In genomic region chr1:25247829-25248754, GRCh38 we compare ENCODE assay signal across 9 cellular contexts. TPM values are rescaled to one million over a fixed set of nuclear protein-coding genes. Genes with fewer than 3 reads are reported as not detected.
DNase-seq lines count a peak whose midpoint lies in the region; ATAC-seq, FAIRE-seq and TF ChIP-seq lines count a peak whose summit lies in the region.
"Had no signal": no experiment of that assay in that cellular context is flagged by ENCODE, and none has a peak within 500 bp of the region (broad histone marks: within the 10 kb centered on the region; RNA-seq: fewer than 3 reads in every experiment).

No MANE protein-coding gene starts in this region.

- in situ Hi-C loops in K562 (cut with MboI) = no loop called here

- H3K4me2 ChIP-seq in K562 (ENCODE audit: insufficient read depth, low read length) = peak overlapping the region; percentile 98

- peak overlapping the region; percentile 93 to 99 for H3K9ac ChIP-seq in K562 (ENCODE audit: insufficient read depth in 1 of 2, low read depth in 2 of 2, low read length in 2 of 2)

- CTCF ChIA-PET in K562 (lab: Yijun Ruan, JAX; ENCODE audit: low intra/inter-chr PET ratio) = interaction anchor here (0.6 kb wide), 1 partner anchor 207 kb away, joined by 3 read pairs; no protein-coding TSS in a partner anchor

- BruUV-seq in K562 (replicated peaks; lab: Mats Ljungman, UMichigan) = TSS peak; percentile 86

- peaks cover 32% of the 10 kb centered on the region for H3K4me1 Mint-ChIP-seq in mesothelial cell of epicardium

- peak overlapping the region; percentile 95 for H3K4me3 Mint-ChIP-seq in mesothelial cell of epicardium

- H3K27ac ChIP-seq in K562 (ENCODE audit: extremely low read depth, low read depth, low read length) = peak overlapping the region; percentile 93

- ATAC-seq in HG03135 (IDR thresholded peaks at IDR 0.05; ENCODE audit: unreplicated experiment) (peak; percentile 52), K562 (no peak), GM18907 (IDR thresholded peaks at IDR 0.05; ENCODE audit: unreplicated experiment) (no peak)

- H3K9me3 Mint-ChIP-seq in mesothelial cell of epicardium = no peaks in the 10 kb centered on the region

- FAIRE-seq in K562 (lab: Jason Lieb, UNC) = peak; percentile 35
- FAIRE-seq: colon had no signal

- H3K9me1 ChIP-seq in K562 (ENCODE audit: control insufficient read depth, insufficient read depth, low read length) = no peaks in the 10 kb centered on the region

- 29% methylated on average over 26 of the region's 30 CpGs for WGBS in K562 (ENCODE audit: insufficient coverage, low coverage, missing lambda C conversion rate)

- no peak for TF ChIP-seq EP300 in K562 (IDR thresholded peaks at IDR 0.05; ENCODE audit: low read length)

- peak overlapping the region; percentile 69 for H3K4me3 ChIP-seq in K562

- DNase-seq in NCI-H2171 (lab: John Stamatoyannopoulos, UW) = peak; percentile 51
- no peak for DNase-seq in NCI-H2171 treated with DMSO at 0.1 percent for 48 hours (lab: John Stamatoyannopoulos, UW)
- DNase-seq in K562 (ENCODE audit: extremely low read depth in 1 of 4, low spot score in 3 of 4) = no peak
- no peak for DNase-seq in mesothelial cell of epicardium (ENCODE audit: low spot score in 2 of 2, unreplicated experiment in 2 of 2)
- no peak for DNase-seq in MV-4-11 (lab: John Stamatoyannopoulos, UW)
- no peak for DNase-seq in HK-2 (ENCODE audit: unreplicated experiment)

- H3K27ac Mint-ChIP-seq in mesothelial cell of epicardium = peak overlapping the region; percentile 90

- H3K36me3 Mint-ChIP-seq in mesothelial cell of epicardium = peaks cover 12% of the 10 kb centered on the region

- intact Hi-C loops in K562 (cut with micrococcal nuclease) = loop anchor here (10.0 kb wide), 1 partner anchor 147 kb away; no protein-coding TSS in a partner anchor

- peaks cover 21 to 29% of the 10 kb centered on the region in 2 experiments for H3K4me1 ChIP-seq in K562 (replicated peaks in 1 of 2; ENCODE audit: control insufficient read depth in 2 of 2, insufficient read depth in 2 of 2, low read length in 2 of 2)

- TF ChIP-seq CTCF in K562 (IDR thresholded peaks at IDR 0.05 in 2 of 3, conservative IDR thresholded peaks at IDR 0.05 in 1 of 3; ENCODE audit: insufficient read depth in 2 of 3, low read depth in 1 of 3, low read length in 3 of 3) (peak; percentile 3 to 58 (median 39); a peak in 3 of 6 replicates), mesothelial cell of epicardium (IDR thresholded peaks at IDR 0.05; ENCODE audit: unreplicated experiment) (no peak)

- H3K9me3 ChIP-seq in K562 (replicated peaks; ENCODE audit: control insufficient read depth, insufficient read depth, low read depth, low read length) = no peaks in the 10 kb centered on the region

- H2AFZ ChIP-seq in K562 (ENCODE audit: low read depth, low read length) = peak overlapping the region; percentile 89

- H3K27me3 ChIP-seq in K562 (ENCODE audit: control insufficient read depth in 2 of 2, insufficient read depth in 2 of 2, low read length in 2 of 2) = no peaks in the 10 kb centered on the region

- H3K36me3 ChIP-seq in K562 (ENCODE audit: control insufficient read depth, insufficient read depth, low read length) = peaks cover 38% of the 10 kb centered on the region

- H3K79me2 ChIP-seq in K562 (ENCODE audit: control insufficient read depth, insufficient read depth, low read length) = peaks cover 43% of the 10 kb centered on the region

- no peak for TF ChIP-seq POLR2A in K562 (conservative IDR thresholded peaks at IDR 0.05)

- H3K27me3 Mint-ChIP-seq in mesothelial cell of epicardium (ENCODE audit: low read depth) = no peaks in the 10 kb centered on the region

- TF ChIP-seq RAD21 in K562 (CRISPR knock-in tag; conservative IDR thresholded peaks at IDR 0.05 in 1 of 2, IDR thresholded peaks at IDR 0.05 in 1 of 2) = peak in 1 of 2 experiments; percentile 40; a peak in 1 of 4 replicates

- POLR2A ChIA-PET in K562 (lab: Yijun Ruan, JAX) = interaction anchor here (0.6 to 7.9 kb wide), 21 partner anchors 8 to 560 kb away, joined by 3 to 107 read pairs (median 4); partner anchors contain the start of genes MACO1 and SYF2

- H4K20me1 ChIP-seq in K562 (replicated peaks; ENCODE audit: control insufficient read depth, insufficient read depth, low read length) = peaks cover 27% of the 10 kb centered on the region

TF ChIP-seq in K562, 482 proteins besides CTCF, POLR2A, EP300 and RAD21 (continues in another document):
- TF ChIP-seq C11orf30 (IDR thresholded peaks at IDR 0.05; ENCODE audit: low read depth) = no peak
- TF ChIP-seq CREM (IDR thresholded peaks at IDR 0.05; ENCODE audit: low read depth) = 0 out of 2 replicates have a peak, but pooled peaks have one; percentile 5
- no peak for TF ChIP-seq PTTG1 (tag; IDR thresholded peaks at IDR 0.05; ENCODE audit: low read depth)
- no peak for TF ChIP-seq SNIP1 (IDR thresholded peaks at IDR 0.05; ENCODE audit: low read depth)
- no peak for TF ChIP-seq ZNF830 (CRISPR knock-in tag; IDR thresholded peaks at IDR 0.05)

RNA-seq across cellular contexts. Expression of gene RSRP1, which starts 0.8 kb away (rescaled TPM):
- 639 and 767 TPM in 2 replicates for total RNA-seq in K562 (2011; cell fraction: chromatin; rRNA removed; ENCODE audit: low replicate concordance)
- total RNA-seq in K562 (2011; cell fraction: nucleolus; rRNA removed) = 540 and 629 TPM in 2 replicates
- 507 and 548 TPM in 2 replicates for total RNA-seq in K562 (2011; cell fraction: nucleoplasm; rRNA removed)
- total RNA-seq in K562 (2014; rRNA removed) (130 and 138 TPM in 2 replicates), K562 (2014; rRNA removed; fragmentation: Illumina TruSeq; extraction: Trizol) (180 and 197 TPM in 2 replicates), K562 (2015; rRNA removed; fragmentation: Illumina TruSeq; extraction: Trizol) (164 and 183 TPM in 2 replicates), K562 (2021) (146 and 159 TPM in 2 replicates), mesothelial cell of epicardium (133 to 158 TPM (median 150 TPM) in 3 replicates)
- polyA plus RNA-seq in K562 (2011; rRNA removed) (195 and 220 TPM in 2 replicates), K562 (2014; fragmentation: Illumina TruSeq; extraction: Trizol) (96.2 and 113 TPM in 2 replicates), K562 (2014; fragmentation: Nextera tagmentation; extraction: Ambion mirVana) (10 to 100 TPM; 27.2 to 35.0 TPM), K562 (2014; rRNA removed) (237 and 283 TPM in 2 replicates)
- 55.7 and 97.9 TPM in 2 replicates for polyA plus RNA-seq in K562 (2011; cell fraction: cytosol; rRNA removed)
- 585 and 591 TPM in 2 replicates for polyA plus RNA-seq in K562 (2011; cell fraction: nucleus; rRNA removed)
- polyA plus RNA-seq in K562 (2012) = 148 and 265 TPM in 2 replicates
- 155 and 167 TPM in 2 replicates for polyA minus RNA-seq in K562 (2011; rRNA and poly(A)+ RNA removed)
- polyA minus RNA-seq in K562 (2011; cell fraction: cytosol; rRNA and poly(A)+ RNA removed) = 71.5 and 87.6 TPM in 2 replicates
- 323 and 418 TPM in 2 replicates for polyA minus RNA-seq in K562 (2011; cell fraction: nucleus; rRNA and poly(A)+ RNA removed)

RNA-seq across cellular contexts. Expression of gene SYF2, which starts 15.8 kb away (rescaled TPM):
- total RNA-seq in K562 (2011; cell fraction: chromatin; rRNA removed; ENCODE audit: low replicate concordance) = 15.7 and 26.6 TPM in 2 replicates
- total RNA-seq in K562 (2011; cell fraction: nucleolus; rRNA removed) = 12.9 and 16.7 TPM in 2 replicates
- total RNA-seq in K562 (2011; cell fraction: nucleoplasm; rRNA removed) = 22.2 and 24.0 TPM in 2 replicates
- total RNA-seq in K562 (2014; rRNA removed) (38.2 and 43.2 TPM in 2 replicates), K562 (2014; rRNA removed; fragmentation: Illumina TruSeq; extraction: Trizol) (59.3 and 80.6 TPM in 2 replicates), K562 (2015; rRNA removed; fragmentation: Illumina TruSeq; extraction: Trizol) (51.2 and 54.6 TPM in 2 replicates), K562 (2021) (27.5 and 35.6 TPM in 2 replicates), mesothelial cell of epicardium (32.3 to 37.7 TPM (median 36.9 TPM) in 3 replicates)
- polyA plus RNA-seq in K562 (2011; rRNA removed) (33.7 and 36.5 TPM in 2 replicates), K562 (2014; fragmentation: Illumina TruSeq; extraction: Trizol) (66.5 and 80.2 TPM in 2 replicates), K562 (2014; fragmentation: Nextera tagmentation; extraction: Ambion mirVana) (10 to 100 TPM; 20.9 to 21.9 TPM), K562 (2014; rRNA removed) (52.5 and 69.0 TPM in 2 replicates)
- polyA plus RNA-seq in K562 (2011; cell fraction: cytosol; rRNA removed) = 3.4 and 12.2 TPM in 2 replicates
- polyA plus RNA-seq in K562 (2011; cell fraction: nucleus; rRNA removed) = 5.5 and 9.8 TPM in 2 replicates
- polyA plus RNA-seq in K562 (2012) = 51.2 and 71.0 TPM in 2 replicates
- polyA minus RNA-seq in K562 (2011; rRNA and poly(A)+ RNA removed) = 13.7 and 20.1 TPM in 2 replicates
- polyA minus RNA-seq in K562 (2011; cell fraction: cytosol; rRNA and poly(A)+ RNA removed) = 5.4 and 7.2 TPM in 2 replicates
- 6.5 and 14.8 TPM in 2 replicates for polyA minus RNA-seq in K562 (2011; cell fraction: nucleus; rRNA and poly(A)+ RNA removed)

RNA-seq across cellular contexts. Expression of gene RHD, which starts 24.2 kb away (rescaled TPM):
- total RNA-seq in K562 (2011; cell fraction: chromatin; rRNA removed; ENCODE audit: low replicate concordance) = 50.0 and 64.3 TPM in 2 replicates
- 69.5 and 85.3 TPM in 2 replicates for total RNA-seq in K562 (2011; cell fraction: nucleolus; rRNA removed)
- total RNA-seq in K562 (2011; cell fraction: nucleoplasm; rRNA removed) = 63.5 and 69.1 TPM in 2 replicates
- total RNA-seq in K562 (2014; rRNA removed) = 9.4 and 12.8 TPM in 2 replicates
- 12.2 and 15.7 TPM in 2 replicates for total RNA-seq in K562 (2014; rRNA removed; fragmentation: Illumina TruSeq; extraction: Trizol)
- total RNA-seq in K562 (2015; rRNA removed; fragmentation: Illumina TruSeq; extraction: Trizol) = 11.8 and 13.0 TPM in 2 replicates
- 17.5 and 17.8 TPM in 2 replicates for total RNA-seq in K562 (2021)
- polyA plus RNA-seq in K562 (2011; rRNA removed) = 15.0 and 28.8 TPM in 2 replicates
- polyA plus RNA-seq in K562 (2011; cell fraction: cytosol; rRNA removed) = 15.4 and 22.6 TPM in 2 replicates
- polyA plus RNA-seq in K562 (2011; cell fraction: nucleus; rRNA removed) = 16.8 and 18.6 TPM in 2 replicates
- 13.8 and 23.5 TPM in 2 replicates for polyA plus RNA-seq in K562 (2012)
- polyA plus RNA-seq in K562 (2014; fragmentation: Illumina TruSeq; extraction: Trizol) = 13.5 and 13.6 TPM in 2 replicates
- 10 to 100 TPM; 32.4 TPM for polyA plus RNA-seq in K562 (2014; fragmentation: Nextera tagmentation; extraction: Ambion mirVana)
- 8.8 and 9.1 TPM in 2 replicates for polyA plus RNA-seq in K562 (2014; rRNA removed)
- 58.4 and 72.4 TPM in 2 replicates for polyA minus RNA-seq in K562 (2011; rRNA and poly(A)+ RNA removed)
- 17.1 and 20.4 TPM in 2 replicates for polyA minus RNA-seq in K562 (2011; cell fraction: cytosol; rRNA and poly(A)+ RNA removed)
- polyA minus RNA-seq in K562 (2011; cell fraction: nucleus; rRNA and poly(A)+ RNA removed) = 16.2 and 28.3 TPM in 2 replicates
- not detected in 3 replicates for total RNA-seq in mesothelial cell of epicardium

Comparison
In these comparisons a context has a peak if more than half of its experiments do, and no peak if none do; other contexts are left out.
1. RNA of gene RHD, which starts 24.2 kb away (total RNA-seq): 9.4 to 85.3 TPM in K562; not detected in mesothelial cell of epicardium; every median in the first group is over 10 times any median in the second.